Comparison of ENCODE assay signal across 9 cellular contexts in the genomic region with DNA sequence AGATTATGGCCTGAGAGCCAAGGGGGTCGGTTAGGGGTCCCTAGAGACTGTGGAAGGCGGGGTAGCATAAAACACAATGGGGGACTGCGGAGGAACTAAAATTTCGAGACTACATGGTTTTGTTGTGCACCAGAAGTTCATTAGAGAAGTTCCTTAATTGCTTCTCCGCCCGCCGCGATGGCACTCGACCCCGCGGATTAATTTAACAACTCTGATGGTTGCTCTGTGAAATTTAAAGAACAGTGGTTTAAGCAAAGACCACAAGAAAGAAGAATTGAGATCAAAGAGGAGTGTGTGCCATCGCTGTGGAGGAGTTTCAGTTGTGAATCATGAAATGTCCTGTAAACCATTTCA. TPM values are rescaled to one million over a fixed set of nuclear protein-coding genes. Genes with fewer than 3 reads are reported as not detected.
A peak's percentile ranks its signal among the peaks of the same experiment; 100 is the strongest.
DNase-seq lines count a peak whose midpoint lies in the region; ATAC-seq, FAIRE-seq and TF ChIP-seq lines count a peak whose summit lies in the region.
"Had no signal": no experiment of that assay in that cellular context is flagged by ENCODE, and none has a peak within 500 bp of the region (broad histone marks: within the 10 kb centered on the region; RNA-seq: fewer than 3 reads in every experiment).

No MANE protein-coding gene starts in this region.

- no peak overlapping the region for H3K9ac ChIP-seq in Karpas-422 (ENCODE audit: low read length)

- H2AFZ ChIP-seq in Karpas-422 (ENCODE audit: low read length): 0 out of 2 replicates have a peak overlapping the region, but pooled peaks have one; percentile 16

- no peak for TF ChIP-seq POLR2A in H54 (IDR thresholded peaks at IDR 0.05; ENCODE audit: low read depth, low read length)

- H3K36me3 ChIP-seq in CD4-positive, CD25-positive, alpha-beta regulatory T cell (ENCODE audit: control insufficient read depth, insufficient read depth, low read length): peaks cover 5% of the 10 kb centered on the region
- peaks cover 12% of the 10 kb centered on the region for H3K36me3 ChIP-seq in Karpas-422 (ENCODE audit: insufficient read depth, low read length)
- no peaks in the 10 kb centered on the region for H3K36me3 ChIP-seq in mucosa of descending colon (ENCODE audit: low read depth)

- H3K4me1 Mint-ChIP-seq in CD4-positive, CD25-positive, alpha-beta regulatory T cell: peaks cover 12 to 32% (median 19%) of the 10 kb centered on the region in 4 donors
- H3K4me1 Mint-ChIP-seq in activated naive CD8-positive, alpha-beta T cell (ENCODE audit: low read depth): peaks cover 38% of the 10 kb centered on the region
- peaks cover 33% of the 10 kb centered on the region for H3K4me1 Mint-ChIP-seq in neural crest cell

- H3K27ac ChIP-seq in CD4-positive, CD25-positive, alpha-beta regulatory T cell (ENCODE audit: insufficient read depth, low read length, poor library complexity, severe bottlenecking): peak overlapping the region; percentile 82
- no peak overlapping the region for H3K27ac ChIP-seq in Karpas-422 (ENCODE audit: low read length)

- H4K20me1 ChIP-seq in Karpas-422 (ENCODE audit: insufficient read depth, low read depth, low read length): peaks cover 4% of the 10 kb centered on the region; the same call in 1 of the 2 replicates

- peaks cover 40% of the 10 kb centered on the region for H3K4me1 ChIP-seq in CD4-positive, CD25-positive, alpha-beta regulatory T cell (ENCODE audit: control insufficient read depth, insufficient read depth, low read length, poor library complexity, severe bottlenecking)
- H3K4me1 ChIP-seq in Karpas-422 (ENCODE audit: low read length) (peaks cover 40% of the 10 kb centered on the region), mucosa of descending colon (ENCODE audit: low read depth) (peaks cover 22% of the 10 kb centered on the region)

- peaks cover 20% of the 10 kb centered on the region for H3K36me3 Mint-ChIP-seq in CD4-positive, CD25-positive, alpha-beta regulatory T cell
- peaks cover 4% of the 10 kb centered on the region for H3K36me3 Mint-ChIP-seq in activated naive CD8-positive, alpha-beta T cell
- no peaks in the 10 kb centered on the region for H3K36me3 Mint-ChIP-seq in neural crest cell (ENCODE audit: low read depth)

- H3K4me3 ChIP-seq in CD4-positive, CD25-positive, alpha-beta regulatory T cell (ENCODE audit: low read depth, low read length): peak overlapping the region; percentile 55
- H3K4me3 ChIP-seq in Karpas-422 (ENCODE audit: low read length): no peak overlapping the region; the same call in 1 of the 2 replicates
- no peak overlapping the region for H3K4me3 ChIP-seq in mucosa of descending colon

- intact Hi-C loops in mucosa of descending colon (cut with DNase I, micrococcal nuclease): loop anchor here (5.0 kb wide), 1 partner anchor 97 kb away; no protein-coding TSS in a partner anchor

- peak; percentile 62 to 80 (median 75) for DNase-seq in CD4-positive, CD25-positive, alpha-beta regulatory T cell
- DNase-seq in Karpas-422 (no peak), neural crest cell (ENCODE audit: low read depth, low spot score) (no peak), mucosa of descending colon (no peak), H54 (ENCODE audit: insufficient read length, low spot score) (no peak)

- no peak for FAIRE-seq in H54 (lab: Jason Lieb, UNC)

- H3K9me2 ChIP-seq in Karpas-422 (replicated peaks; ENCODE audit: insufficient read depth, low read length): no peaks in the 10 kb centered on the region

- H3K27me3 Mint-ChIP-seq in CD4-positive, CD25-positive, alpha-beta regulatory T cell: peaks cover 5% of the 10 kb centered on the region
- no peaks in the 10 kb centered on the region for H3K27me3 Mint-ChIP-seq in activated naive CD8-positive, alpha-beta T cell
- H3K27me3 Mint-ChIP-seq in neural crest cell (ENCODE audit: low read depth): no peaks in the 10 kb centered on the region

- peak overlapping the region; percentile 94 to 99 (median 94) for H3K27ac Mint-ChIP-seq in CD4-positive, CD25-positive, alpha-beta regulatory T cell
- H3K27ac Mint-ChIP-seq in activated naive CD8-positive, alpha-beta T cell: peak overlapping the region; percentile 91
- H3K27ac Mint-ChIP-seq in neural crest cell (ENCODE audit: unreplicated experiment): no peak overlapping the region

- H3K9me3 Mint-ChIP-seq in CD4-positive, CD25-positive, alpha-beta regulatory T cell: peaks cover 0 to 3% (median 0%) of the 10 kb centered on the region in 7 donors
- H3K9me3 Mint-ChIP-seq in activated naive CD8-positive, alpha-beta T cell (ENCODE audit: low read depth): no peaks in the 10 kb centered on the region
- no peaks in the 10 kb centered on the region for H3K9me3 Mint-ChIP-seq in neural crest cell

- peak overlapping the region; percentile 85 to 92 (median 88) for H3K4me3 Mint-ChIP-seq in CD4-positive, CD25-positive, alpha-beta regulatory T cell
- H3K4me3 Mint-ChIP-seq in activated naive CD8-positive, alpha-beta T cell: peak overlapping the region; percentile 68
- H3K4me3 Mint-ChIP-seq in neural crest cell: peak overlapping the region; percentile 81

- peak; percentile 6 to 9 for ATAC-seq in CD4-positive, CD25-positive, alpha-beta regulatory T cell (ENCODE audit: low read depth in 2 of 2)
- no peak for ATAC-seq in HG03175 (IDR thresholded peaks at IDR 0.05; ENCODE audit: unreplicated experiment)
- ATAC-seq in mucosa of descending colon: no peak
- ATAC-seq in HG03342 (IDR thresholded peaks at IDR 0.05; ENCODE audit: unreplicated experiment): no peak

- TF ChIP-seq CTCF in neural crest cell (conservative IDR thresholded peaks at IDR 0.05) (peak; percentile 40), mucosa of descending colon (IDR thresholded peaks at IDR 0.05) (no peak)

- peaks cover 23% of the 10 kb centered on the region for H3K79me2 ChIP-seq in Karpas-422 (ENCODE audit: low read length)

- no peaks in the 10 kb centered on the region for H3K9me3 ChIP-seq in CD4-positive, CD25-positive, alpha-beta regulatory T cell (ENCODE audit: control insufficient read depth in 2 of 2, low read length in 2 of 2)
- H3K9me3 ChIP-seq in Karpas-422 (ENCODE audit: low read length) (no peaks in the 10 kb centered on the region), mucosa of descending colon (no peaks in the 10 kb centered on the region)
- H3K9me3 ChIP-seq: HAP-1 had no signal

- H3K4me2 ChIP-seq in Karpas-422 (ENCODE audit: low read depth, low read length, poor library complexity, severe bottlenecking): peak overlapping the region; percentile 76

- no peaks in the 10 kb centered on the region for H3K27me3 ChIP-seq in CD4-positive, CD25-positive, alpha-beta regulatory T cell (ENCODE audit: control insufficient read depth, insufficient read depth, low read length)
- no peaks in the 10 kb centered on the region for H3K27me3 ChIP-seq in Karpas-422 (ENCODE audit: low read length)

RNA-seq across cellular contexts. Expression of a gene that starts 1.4 kb away (rescaled TPM):
- total RNA-seq in CD4-positive, CD25-positive, alpha-beta regulatory T cell: 466 TPM
- 10 to 100 TPM; 25.9 to 35.6 (median 31.0) TPM for polyA plus RNA-seq in CD4-positive, CD25-positive, alpha-beta regulatory T cell
- 57.9 and 72.4 TPM in 2 replicates for total RNA-seq in Karpas-422 (2014; rRNA removed; shearing (Covaris generic); ENCODE audit: low replicate concordance)
- total RNA-seq in neural crest cell (44.6 and 44.7 TPM in 2 replicates), mucosa of descending colon (10 to 100 TPM; 30.1 to 62.1 (median 56.6) TPM)

Comparison
In these comparisons a context has a peak if more than half of its experiments do, and no peak if none do; other contexts are left out.
1. ATAC-seq: peak in CD4-positive, CD25-positive, alpha-beta regulatory T cell (2 of 2); none in HG03175 (single experiment), mucosa of descending colon (single experiment) and HG03342 (single experiment).
2. DNase-seq: peak in CD4-positive, CD25-positive, alpha-beta regulatory T cell (3 of 3); none in Karpas-422 (single experiment), neural crest cell (single experiment), mucosa of descending colon (0 of 3) and H54 (single experiment).
3. Peak in every context shown above with its lines, with median percentiles within 50 percentile points of each other: H3K4me3 Mint-ChIP-seq.